Comparison of ENCODE assay signal across 6 cellular contexts in the genomic region with DNA sequence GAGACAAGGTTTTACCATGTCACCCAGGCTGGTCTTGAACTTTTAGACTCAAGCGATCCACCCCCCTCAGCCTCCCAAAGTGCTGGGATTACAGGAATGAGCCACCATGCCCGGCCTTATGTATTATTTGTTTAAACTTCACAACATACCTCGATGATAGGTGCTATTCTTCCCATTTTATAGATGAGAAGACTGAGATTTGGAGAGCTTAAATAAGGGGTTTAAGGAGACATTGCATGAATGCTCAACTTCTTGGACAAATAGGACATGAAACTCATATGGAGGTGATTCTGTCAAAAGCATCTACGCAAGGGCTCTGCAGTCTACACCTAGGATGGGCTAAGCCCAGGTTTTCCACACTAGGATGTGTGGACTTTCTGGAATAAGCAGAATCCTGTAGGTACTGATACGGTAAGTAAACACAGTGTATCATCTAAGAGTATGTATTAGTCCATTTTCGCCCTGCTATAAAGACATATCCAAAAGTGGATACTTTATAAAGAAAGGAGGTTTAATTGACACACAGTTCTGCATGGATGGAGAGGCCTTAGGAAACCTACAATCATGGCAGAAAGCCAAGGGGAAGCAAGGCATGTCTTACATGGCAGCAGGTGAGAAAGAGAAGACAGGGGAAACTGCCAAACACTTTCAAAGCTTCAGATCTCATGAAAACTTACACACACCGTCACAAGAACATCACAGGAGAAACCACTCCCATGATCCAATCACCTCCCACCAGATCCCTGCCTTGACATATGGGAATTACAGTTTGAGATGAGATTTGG.
"Had no signal": no experiment of that assay in that cellular context is flagged by ENCODE, and none has a peak within 500 bp of the region (broad histone marks: within the 10 kb centered on the region; RNA-seq: fewer than 3 reads in every experiment).

No MANE protein-coding gene starts in this region.

- H3K27ac ChIP-seq: foreskin keratinocyte, left lung, parathyroid adenoma, skin epidermis, tibial artery had no signal

- H3K9me3 ChIP-seq: left lung, tibial artery had no signal

- H3K36me3 ChIP-seq: left lung, tibial artery had no signal

- H3K27me3 ChIP-seq: foreskin keratinocyte, left lung, tibial artery had no signal

- H3K4me1 ChIP-seq: foreskin keratinocyte, left lung, parathyroid adenoma, tibial artery had no signal

- H3K4me3 ChIP-seq: left lung, lung, skin epidermis, tibial artery had no signal
